In genomic region chr10:77537720-77538373, GRCh38 we compare ENCODE assay signal across 21 cellular contexts.
DNase-seq lines count a peak whose midpoint lies in the region; ATAC-seq and TF ChIP-seq lines count a peak whose summit lies in the region.
"Had no signal": no experiment of that assay in that cellular context is flagged by ENCODE, and none has a peak within 500 bp of the region (broad histone marks: within the 10 kb centered on the region; RNA-seq: fewer than 3 reads in every experiment).

No MANE protein-coding gene starts in this region.

- H3K27me3 ChIP-seq in gastroesophageal sphincter: no peaks in the 10 kb centered on the region
- no peaks in the 10 kb centered on the region for H3K27me3 ChIP-seq in sigmoid colon
- H3K27me3 ChIP-seq: esophagus squamous epithelium, vagina had no signal

- no peak for TF ChIP-seq EP300 in gastroesophageal sphincter (IDR thresholded peaks at IDR 0.05)
- TF ChIP-seq EP300 in sigmoid colon (IDR thresholded peaks at IDR 0.05): no peak

- H3K9me3 ChIP-seq in gastroesophageal sphincter (no peaks in the 10 kb centered on the region), sigmoid colon (no peaks in the 10 kb centered on the region)
- H3K9me3 ChIP-seq: esophagus squamous epithelium, lower lobe of right lung, vagina had no signal

- H3K36me3 ChIP-seq in gastroesophageal sphincter (no peaks in the 10 kb centered on the region), sigmoid colon (no peaks in the 10 kb centered on the region)
- H3K36me3 ChIP-seq: esophagus squamous epithelium, lower lobe of right lung, vagina had no signal

- intact Hi-C loops in sigmoid colon (cut with DNase I): no loop called here

- no peak for TF ChIP-seq CTCF in AG10803 (conservative IDR thresholded peaks at IDR 0.05; ENCODE audit: low read length)
- TF ChIP-seq CTCF in gastroesophageal sphincter (IDR thresholded peaks at IDR 0.05): no peak
- no peak for TF ChIP-seq CTCF in sigmoid colon (IDR thresholded peaks at IDR 0.05)

- TF ChIP-seq POLR2A in gastroesophageal sphincter (IDR thresholded peaks at IDR 0.05) (no peak), sigmoid colon (IDR thresholded peaks at IDR 0.05) (no peak)

- H3K4me1 ChIP-seq in gastroesophageal sphincter (peaks cover 13 to 79% (median 18%) of the 10 kb centered on the region in 3 donors), sigmoid colon (peaks cover 0 to 77% (median 54%) of the 10 kb centered on the region in 4 donors)

- DNase-seq in AG10803 (ENCODE audit: low read depth): peak; percentile 85
- DNase-seq in NCI-H446 treated with DMSO at 0.1 percent for 48 hours (lab: John Stamatoyannopoulos, UW): peak; percentile 29
- DNase-seq in sigmoid colon: peak; percentile 80
- no peak for DNase-seq in NCI-H774 (lab: John Stamatoyannopoulos, UW)
- no peak for DNase-seq in HuH-7 (ENCODE audit: low spot score)
- DNase-seq: activated CD4-positive, alpha-beta T cell treated with anti-CD3 and anti-CD28 coated beads for 36 hours; DND-41; esophagus squamous epithelium; head of caudate nucleus; Kasumi-1; lower lobe of right lung; NCI-H1048; NCI-H2029 treated with DMSO at 0.1 percent for 48 hours; NCI-H524 treated with DMSO at 0.1 percent for 48 hours; stimulated activated CD4-positive, alpha-beta T cell treated with anti-CD3 and anti-CD28 coated beads, Interleukin-2, amount 100 ng/mL, for 24 hours had no signal

- 10 to 20% methylated on average over 4 to 11 of the region's 13 CpGs for WGBS in gastroesophageal sphincter (ENCODE audit: low coverage in 1 of 2), 2 donors
- WGBS in sigmoid colon, 2 donors: 76 to 86% methylated on average over 13 of the region's 13 CpGs

- H3K4me3 ChIP-seq in AG10803 (ENCODE audit: low read length) (no peak overlapping the region), gastroesophageal sphincter (no peak overlapping the region), sigmoid colon (no peak overlapping the region)
- H3K4me3 ChIP-seq: esophagus squamous epithelium, lower lobe of right lung, vagina had no signal

- peak overlapping the region; percentile 56 to 80 (median 72) for H3K27ac ChIP-seq in gastroesophageal sphincter
- peak overlapping the region; percentile 55 to 75 (median 64) for H3K27ac ChIP-seq in sigmoid colon
- H3K27ac ChIP-seq: lower lobe of right lung, vagina had no signal

- ATAC-seq in gastroesophageal sphincter (peak; percentile 76), HG03135 (IDR thresholded peaks at IDR 0.05; ENCODE audit: unreplicated experiment) (no peak), HG03571 (IDR thresholded peaks at IDR 0.05; ENCODE audit: unreplicated experiment) (no peak)
- ATAC-seq: activated CD4-positive, alpha-beta T cell treated with anti-CD3 and anti-CD28 coated beads for 36 hours; activated T-helper 17 cell treated with anti-CD3 and anti-CD28 coated beads, Interleukin-2, amount 50 U/mL, for 72 hours; Right ventricle myocardium inferior had no signal

Comparison
In these comparisons a context has a peak if more than half of its experiments do, and no peak if none do; other contexts are left out.
1. DNase-seq: peak in AG10803 (single experiment), NCI-H446 treated with DMSO at 0.1 percent for 48 hours (single experiment) and sigmoid colon (single experiment); none in NCI-H774 (single experiment) and HuH-7 (single experiment).